9 cellular contexts compared by ENCODE assay signal in genomic region chr19:35938282-35939224, GRCh38. TPM values are rescaled to one million over a fixed set of nuclear protein-coding genes. Genes with fewer than 3 reads are reported as not detected.
DNase-seq lines count a peak whose midpoint lies in the region; TF ChIP-seq lines count a peak whose summit lies in the region.
"Had no signal": no experiment of that assay in that cellular context is flagged by ENCODE, and none has a peak within 500 bp of the region (broad histone marks: within the 10 kb centered on the region; RNA-seq: fewer than 3 reads in every experiment).

No MANE protein-coding gene starts in this region.

- WGBS in HUES64: 89% methylated on average over 13 of the region's 13 CpGs

- no peak overlapping the region for H3K9ac ChIP-seq in HUES64 (ENCODE audit: low read depth, low read length)

- H3K27ac Mint-ChIP-seq in MCF 10A (ENCODE audit: low read depth, unreplicated experiment): peak overlapping the region; percentile 73

- no TSS peak for BruUV-seq in MCF 10A (replicated peaks; lab: Mats Ljungman, UMichigan)

- H3K27ac ChIP-seq in HUES64 (ENCODE audit: low read depth, low read length) (no peak overlapping the region), muscle layer of duodenum (ENCODE audit: low read length) (no peak overlapping the region)

- peak overlapping the region; percentile 85 for H3K4me3 Mint-ChIP-seq in MCF 10A (ENCODE audit: unreplicated experiment)

- CTCF ChIA-PET in MCF 10A (lab: Yijun Ruan, JAX): interaction anchor here (0.6 to 1.2 kb wide), 3 partner anchors 49 to 817 kb away, joined by 3 to 4 read pairs (median 3); partner anchors contain the start of gene LIN37

- H3K36me3 ChIP-seq in HUES64 (ENCODE audit: insufficient read depth, low read length): peaks cover 14% of the 10 kb centered on the region; the same call in 1 of the 2 replicates
- H3K36me3 ChIP-seq in muscle layer of duodenum (ENCODE audit: control insufficient read depth in 1 of 2, insufficient read depth in 2 of 2, low read length in 2 of 2): peaks cover 4 to 26% of the 10 kb centered on the region in 2 donors

- peaks cover 8% of the 10 kb centered on the region for H3K36me3 Mint-ChIP-seq in MCF 10A (ENCODE audit: insufficient read depth, unreplicated experiment)

- intact Hi-C loops in MCF 10A (cut with micrococcal nuclease): loop anchor here (10.0 kb wide), 1 partner anchor 164 kb away; the partner anchor contains the start of gene ARHGAP33

- no peaks in the 10 kb centered on the region for H3K27me3 ChIP-seq in HUES64 (ENCODE audit: insufficient read depth, low read length)
- no peaks in the 10 kb centered on the region for H3K27me3 ChIP-seq in muscle layer of duodenum (ENCODE audit: low read depth, low read length)

- no peaks in the 10 kb centered on the region for H3K9me3 Mint-ChIP-seq in MCF 10A (ENCODE audit: unreplicated experiment)

- H3K4me1 ChIP-seq in HUES64 (ENCODE audit: insufficient read depth, low read length) (no peaks in the 10 kb centered on the region; the same call in 1 of the 2 replicates), muscle layer of duodenum (ENCODE audit: control insufficient read depth in 1 of 2, insufficient read depth in 2 of 2, low read length in 2 of 2) (peaks cover 12 to 28% of the 10 kb centered on the region in 2 donors)

- H3K4me3 ChIP-seq in AG10803 (ENCODE audit: low read length) (peak overlapping the region; percentile 53), HUES64 (ENCODE audit: low read length) (peak overlapping the region; percentile 83), muscle layer of duodenum (ENCODE audit: low read depth in 1 of 2, low read length in 2 of 2) (peak overlapping the region; percentile 75 to 82)

- no peaks in the 10 kb centered on the region for H3K9me3 ChIP-seq in HUES64 (ENCODE audit: insufficient read depth, low read depth, low read length)
- no peaks in the 10 kb centered on the region for H3K9me3 ChIP-seq in muscle layer of duodenum (ENCODE audit: control insufficient read depth in 1 of 2, low read length in 2 of 2)

- POLR2A ChIA-PET in MCF 10A (lab: Yijun Ruan, JAX): interaction anchor here (0.7 kb wide), 1 partner anchor 12 kb away, joined by 4 read pairs; no protein-coding TSS in a partner anchor

- no peaks in the 10 kb centered on the region for H3K27me3 Mint-ChIP-seq in MCF 10A (ENCODE audit: insufficient read depth, unreplicated experiment)

- no peak for TF ChIP-seq CTCF in AG10803 (conservative IDR thresholded peaks at IDR 0.05; ENCODE audit: low read length)
- TF ChIP-seq CTCF in MCF 10A (IDR thresholded peaks at IDR 0.05; ENCODE audit: unreplicated experiment): no peak

- peaks cover 32% of the 10 kb centered on the region for H3K4me1 Mint-ChIP-seq in MCF 10A (ENCODE audit: insufficient read depth, unreplicated experiment)

- DNase-seq in AG10803 (ENCODE audit: low read depth) (no peak), MCF 10A (ENCODE audit: unreplicated experiment) (no peak), NCI-H187 treated with DMSO at 0.1 percent for 48 hours (lab: John Stamatoyannopoulos, UW) (no peak), hypothalamus (lab: John Stamatoyannopoulos, UW) (no peak), inferior parietal cortex (ENCODE audit: extremely low spot score) (no peak), OCI-M1 (lab: John Stamatoyannopoulos, UW) (no peak)

RNA-seq across cellular contexts. Expression of gene LRFN3, which starts 2.4 kb away (rescaled TPM):
- 18.7 TPM for polyA plus RNA-seq in HUES64 (2013, experiment 1 of 2)
- 23.6 TPM for polyA plus RNA-seq in HUES64 (2013, experiment 2 of 2)
- 7.4 and 10.1 TPM in 2 replicates for total RNA-seq in MCF 10A (2022)

RNA-seq across cellular contexts. Expression of gene TYROBP, which starts 30.5 kb away (rescaled TPM):
- not detected for polyA plus RNA-seq in HUES64 (2013, experiment 1 of 2)
- not detected for polyA plus RNA-seq in HUES64 (2013, experiment 2 of 2)
- total RNA-seq in MCF 10A (2022): not detected in 2 replicates
- total RNA-seq: T-helper 1 cell treated with Interleukin-12 subunit alpha and Interleukin-12 subunit beta and Interleukin-4 antibody, amounts not matched to agents 30 ng/mL and 1 ng/mL, for 36 hours had no signal

RNA-seq across cellular contexts. Expression of gene HCST, which starts 36.2 kb away (rescaled TPM):
- not detected for polyA plus RNA-seq in HUES64 (2013, experiment 1 of 2)
- 0.57 TPM for polyA plus RNA-seq in HUES64 (2013, experiment 2 of 2)
- total RNA-seq in MCF 10A (2022): not detected in 2 replicates

RNA-seq across cellular contexts. Expression of gene NFKBID, which starts 38.2 kb away (rescaled TPM):
- 5.6 TPM for polyA plus RNA-seq in HUES64 (2013, experiment 1 of 2)
- polyA plus RNA-seq in HUES64 (2013, experiment 2 of 2): 5.6 TPM
- 6.4 and 8.4 TPM in 2 replicates for total RNA-seq in MCF 10A (2022)

RNA-seq across cellular contexts. Expression of gene SDHAF1, which starts 56.4 kb away (rescaled TPM):
- polyA plus RNA-seq in HUES64 (2013, experiment 1 of 2): 11.0 TPM
- 11.3 TPM for polyA plus RNA-seq in HUES64 (2013, experiment 2 of 2)
- total RNA-seq in MCF 10A (2022): 14.4 and 15.0 TPM in 2 replicates
